9 cellular contexts compared by ENCODE assay signal in the genomic region with DNA sequence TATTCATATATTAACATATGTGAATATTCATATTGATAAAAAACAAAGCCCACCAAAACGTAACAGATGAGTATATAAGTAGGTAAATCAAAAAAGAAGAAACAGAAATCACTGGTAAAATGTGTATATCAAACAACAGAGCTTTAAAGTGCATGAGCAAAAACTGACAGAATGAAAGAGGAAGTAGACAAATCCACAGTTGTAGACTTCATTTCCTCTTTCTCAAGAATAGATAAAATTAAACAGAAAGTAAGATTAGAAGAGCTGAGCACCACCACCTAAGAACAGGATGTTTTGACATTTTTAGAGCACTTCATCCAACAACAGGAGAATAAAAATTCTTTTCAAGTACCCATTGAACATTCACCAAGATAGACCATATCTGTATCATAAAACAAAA.
DNase-seq lines count a peak whose midpoint lies in the region; ATAC-seq, FAIRE-seq and TF ChIP-seq lines count a peak whose summit lies in the region.
"Had no signal": no experiment of that assay in that cellular context is flagged by ENCODE, and none has a peak within 500 bp of the region (broad histone marks: within the 10 kb centered on the region; RNA-seq: fewer than 3 reads in every experiment).

No MANE protein-coding gene starts in this region.

- FAIRE-seq in GM19239 (lab: Jason Lieb, UNC) (peak; percentile 69), GM12892 (lab: Jason Lieb, UNC) (no peak)

- H3K27ac Mint-ChIP-seq in T-helper 1 cell treated with Interleukin-12 subunit alpha and Interleukin-12 subunit beta and Interleukin-4 antibody, amounts not matched to agents 30 μg/mL and 1 μg/mL, for 36 hours = peak overlapping the region; percentile 87

- H3K4me3 Mint-ChIP-seq in T-helper 1 cell treated with Interleukin-12 subunit alpha and Interleukin-12 subunit beta and Interleukin-4 antibody, amounts not matched to agents 30 μg/mL and 1 μg/mL, for 36 hours = peak overlapping the region; percentile 72

- H3K9me3 Mint-ChIP-seq in T-helper 1 cell treated with Interleukin-12 subunit alpha and Interleukin-12 subunit beta and Interleukin-4 antibody, amounts not matched to agents 30 μg/mL and 1 μg/mL, for 36 hours = no peaks in the 10 kb centered on the region

- peaks cover 12% of the 10 kb centered on the region for H3K4me1 Mint-ChIP-seq in T-helper 1 cell treated with Interleukin-12 subunit alpha and Interleukin-12 subunit beta and Interleukin-4 antibody, amounts not matched to agents 30 μg/mL and 1 μg/mL, for 36 hours (ENCODE audit: low read depth)

- no peak for TF ChIP-seq POLR2A in GM12892 (IDR thresholded peaks at IDR 0.05; ENCODE audit: low read depth, low read length)

- H3K27me3 Mint-ChIP-seq in T-helper 1 cell treated with Interleukin-12 subunit alpha and Interleukin-12 subunit beta and Interleukin-4 antibody, amounts not matched to agents 30 μg/mL and 1 μg/mL, for 36 hours (ENCODE audit: low read depth) = no peaks in the 10 kb centered on the region

- peak; percentile 74 for ATAC-seq in HG03097 (IDR thresholded peaks at IDR 0.05; ENCODE audit: low FRiP score, unreplicated experiment)

- DNase-seq in AML-193 (lab: John Stamatoyannopoulos, UW) = peak; percentile 70 to 71
- peak; percentile 0 for DNase-seq in GM19239 (ENCODE audit: insufficient read length, low spot score)
- DNase-seq in NCI-H226 = no peak
- no peak for DNase-seq in GM12892 (ENCODE audit: insufficient read length)
- no peak for DNase-seq in NCI-H1105 (lab: John Stamatoyannopoulos, UW)
- no peak for DNase-seq in NCI-H2107 (lab: John Stamatoyannopoulos, UW)
- DNase-seq: NCI-H1930 had no signal

- H3K36me3 Mint-ChIP-seq in T-helper 1 cell treated with Interleukin-12 subunit alpha and Interleukin-12 subunit beta and Interleukin-4 antibody, amounts not matched to agents 30 μg/mL and 1 μg/mL, for 36 hours (ENCODE audit: low read depth) = peaks cover 2% of the 10 kb centered on the region

Comparison
In these comparisons a context has a peak if more than half of its experiments do, and no peak if none do; other contexts are left out.
1. DNase-seq: peak in AML-193 (2 of 2) and GM19239 (single experiment); none in NCI-H226 (single experiment), GM12892 (single experiment), NCI-H1105 (single experiment) and NCI-H2107 (single experiment).